Comparison of ENCODE assay signal across 8 cellular contexts in genomic region chr10:61903184-61903990, GRCh38. TPM values are rescaled to one million over a fixed set of nuclear protein-coding genes. Genes with fewer than 3 reads are reported as not detected.
DNase-seq lines count a peak whose midpoint lies in the region; ATAC-seq and TF ChIP-seq lines count a peak whose summit lies in the region.

No MANE protein-coding gene starts in this region.

- no peak for TF ChIP-seq EP300 in ovary (IDR thresholded peaks at IDR 0.05)
- peak in 1 of 4 donors; percentile 3 for TF ChIP-seq EP300 in upper lobe of left lung (IDR thresholded peaks at IDR 0.05)

- peak overlapping the region; percentile 94 to 95 for H3K27ac Mint-ChIP-seq in activated naive CD4-positive, alpha-beta T cell treated with anti-CD3 and anti-CD28 coated beads, Interleukin-2, amount 50 U/mL, for 72 hours

- H3K4me3 ChIP-seq in ovary: peak overlapping the region; percentile 45
- H3K4me3 ChIP-seq in upper lobe of left lung: peak overlapping the region; percentile 64 to 84 (median 72)

- intact Hi-C loops in Right ventricle myocardium inferior (cut with DNase I): loop anchor here (2.0 to 5.0 kb wide), 3 partner anchors 39 to 144 kb away; no protein-coding TSS in a partner anchor
- intact Hi-C loops in ovary (cut with DNase I): loop anchor here in 2 of 4 donors (5.0 to 10.0 kb wide), 4 partner anchors 91 to 341 kb away; no protein-coding TSS in a partner anchor

- H3K4me1 ChIP-seq in ovary (ENCODE audit: insufficient read depth): no peaks in the 10 kb centered on the region
- peaks cover 20 to 39% (median 24%) of the 10 kb centered on the region in 4 donors for H3K4me1 ChIP-seq in upper lobe of left lung

- H3K9me3 Mint-ChIP-seq in activated naive CD4-positive, alpha-beta T cell treated with anti-CD3 and anti-CD28 coated beads, Interleukin-2, amount 50 U/mL, for 72 hours: no peaks in the 10 kb centered on the region

- peaks cover 27 to 46% of the 10 kb centered on the region in 2 donors for H3K36me3 Mint-ChIP-seq in activated naive CD4-positive, alpha-beta T cell treated with anti-CD3 and anti-CD28 coated beads, Interleukin-2, amount 50 U/mL, for 72 hours

- H3K27me3 ChIP-seq in ovary (no peaks in the 10 kb centered on the region), upper lobe of left lung (no peaks in the 10 kb centered on the region)

- TF ChIP-seq POLR2A in ovary (IDR thresholded peaks at IDR 0.05) (peak; percentile 21), upper lobe of left lung (IDR thresholded peaks at IDR 0.05) (peak in 3 of 4 donors; percentile 45 to 80 (median 60))

- DNase-seq in COR-L47 (lab: John Stamatoyannopoulos, UW): peak; percentile 57
- DNase-seq in HK-2 (ENCODE audit: unreplicated experiment): peak; percentile 61
- peak; percentile 72 for DNase-seq in RWPE1 (ENCODE audit: low spot score)
- peak; percentile 68 to 86 for DNase-seq in activated naive CD4-positive, alpha-beta T cell treated with anti-CD3 and anti-CD28 coated beads, Interleukin-2, amount 50 U/mL, for 72 hours (ENCODE audit: low spot score in 2 of 2)
- DNase-seq in Right ventricle myocardium inferior (ENCODE audit: missing footprints): peak; percentile 83
- DNase-seq in ovary: peak; percentile 35 to 67 (median 57)
- peak; percentile 62 to 94 for DNase-seq in upper lobe of left lung

- POLR2A ChIA-PET in RWPE1 (lab: Yijun Ruan, JAX; ENCODE audit: low non-redundant PET): no interaction called here

- H3K9me3 ChIP-seq in ovary (no peaks in the 10 kb centered on the region), upper lobe of left lung (no peaks in the 10 kb centered on the region)

- H3K27ac ChIP-seq in RWPE1: peak overlapping the region; percentile 99
- H3K27ac ChIP-seq in ovary: peak overlapping the region; percentile 58 to 79
- H3K27ac ChIP-seq in upper lobe of left lung: peak overlapping the region; percentile 96 to 98 (median 96)

- 0 to 1% (median 0%) methylated on average over 56 to 60 of the region's 60 CpGs for WGBS in ovary, 3 donors
- WGBS in upper lobe of left lung, 2 donors: 0 to 1% methylated on average over 38 to 45 of the region's 60 CpGs

- ATAC-seq in GM19463 (IDR thresholded peaks at IDR 0.05; ENCODE audit: unreplicated experiment): peak; percentile 59
- peak; percentile 70 to 85 for ATAC-seq in activated naive CD4-positive, alpha-beta T cell treated with anti-CD3 and anti-CD28 coated beads, Interleukin-2, amount 50 U/mL, for 72 hours
- peak; percentile 74 for ATAC-seq in Right ventricle myocardium inferior
- ATAC-seq in upper lobe of left lung (ENCODE audit: low FRiP score in 2 of 2): peak; percentile 70 to 77

- H3K36me3 ChIP-seq in ovary: no peaks in the 10 kb centered on the region
- H3K36me3 ChIP-seq in upper lobe of left lung: no peaks in the 10 kb centered on the region

- peak; percentile 20; the same call in 1 of the 2 replicates for TF ChIP-seq CTCF in RWPE1 (conservative IDR thresholded peaks at IDR 0.05; ENCODE audit: low read depth)
- peak in 1 of 3 donors; percentile 8 for TF ChIP-seq CTCF in ovary (IDR thresholded peaks at IDR 0.05)
- TF ChIP-seq CTCF in upper lobe of left lung (IDR thresholded peaks at IDR 0.05): peak; percentile 9 to 31 (median 17)

- CTCF ChIA-PET in RWPE1 (lab: Yijun Ruan, JAX): interaction anchor here (0.5 to 0.7 kb wide), 4 partner anchors 145 to 161 kb away, joined by 3 to 4 read pairs (median 3); no protein-coding TSS in a partner anchor

RNA-seq across cellular contexts. Expression of gene ARID5B, which starts 1.9 kb away (rescaled TPM):
- 10 to 100 TPM; 52.1 to 95.4 TPM for total RNA-seq in activated naive CD4-positive, alpha-beta T cell treated with anti-CD3 and anti-CD28 coated beads, Interleukin-2, amount 50 U/mL, for 72 hours
- 14.0 TPM for total RNA-seq in Right ventricle myocardium inferior
- 10 to 100 TPM; 20.1 to 61.8 (median 38.6) TPM for total RNA-seq in ovary
- 10 to 100 TPM; 18.3 to 24.0 TPM for polyA plus RNA-seq in ovary
- total RNA-seq in upper lobe of left lung: 10 to 100 TPM; 20.2 to 51.3 (median 28.4) TPM

Comparison
In these comparisons a context has a peak if more than half of its experiments do, and no peak if none do; other contexts are left out.
1. Peak in every context shown above with its lines: DNase-seq, ATAC-seq, H3K4me3 ChIP-seq and H3K27ac ChIP-seq.